In genomic region chr5:74851684-74852353, GRCh38 we compare ENCODE assay signal across 9 cellular contexts. TPM values are rescaled to one million over a fixed set of nuclear protein-coding genes. Genes with fewer than 3 reads are reported as not detected.
DNase-seq lines count a peak whose midpoint lies in the region; ATAC-seq and TF ChIP-seq lines count a peak whose summit lies in the region.
"Had no signal": no experiment of that assay in that cellular context is flagged by ENCODE, and none has a peak within 500 bp of the region (broad histone marks: within the 10 kb centered on the region; RNA-seq: fewer than 3 reads in every experiment).

No MANE protein-coding gene starts in this region.

- no peaks in the 10 kb centered on the region for H3K27me3 Mint-ChIP-seq in CD4-positive, alpha-beta T cell

- H3K36me3 ChIP-seq in left ventricle myocardium inferior, result no peaks in the 10 kb centered on the region

- peak overlapping the region; percentile 38 for H3K4me3 Mint-ChIP-seq in CD4-positive, alpha-beta T cell

- no peaks in the 10 kb centered on the region for H3K27me3 ChIP-seq in CD4-positive, alpha-beta T cell (ENCODE audit: control insufficient read depth, insufficient read depth, low read length)
- H3K27me3 ChIP-seq in left ventricle myocardium inferior (ENCODE audit: low read depth), result no peaks in the 10 kb centered on the region

- no peaks in the 10 kb centered on the region for H3K36me3 Mint-ChIP-seq in CD4-positive, alpha-beta T cell (ENCODE audit: low read depth)

- peak overlapping the region; percentile 55 for H3K27ac Mint-ChIP-seq in CD4-positive, alpha-beta T cell

- intact Hi-C loops in CD4-positive, alpha-beta T cell (cut with DNase I, micrococcal nuclease), result no loop called here
- intact Hi-C loops in left ventricle myocardium inferior (cut with micrococcal nuclease) (no loop called here), posterior cingulate gyrus (cut with DNase I) (no loop called here)

- ATAC-seq in CD4-positive, alpha-beta T cell (ENCODE audit: poor library complexity), result peak; percentile 32
- ATAC-seq in HG03025 (IDR thresholded peaks at IDR 0.05; ENCODE audit: low FRiP score, unreplicated experiment), result no peak

- peaks cover 54% of the 10 kb centered on the region for H3K4me1 Mint-ChIP-seq in CD4-positive, alpha-beta T cell (ENCODE audit: low read depth)

- CTCF ChIA-PET in CD4-positive, alpha-beta T cell (lab: Charles Lee), result no interaction called here

- peaks cover 6% of the 10 kb centered on the region for H3K9me3 Mint-ChIP-seq in CD4-positive, alpha-beta T cell

- DNase-seq in CD4-positive, alpha-beta T cell, result no peak
- DNase-seq in M059J (ENCODE audit: low read depth), result peak; percentile 75
- DNase-seq in astrocyte of the hippocampus (ENCODE audit: low read depth, low spot score), result peak; percentile 62
- peak; percentile 39 for DNase-seq in myocyte (ENCODE audit: low read depth)
- no peak for DNase-seq in cerebellar nuclear complex (lab: John Stamatoyannopoulos, UW)
- no peak for DNase-seq in left ventricle myocardium inferior
- DNase-seq in posterior cingulate gyrus, result no peak
- DNase-seq: islet precursor cell had no signal

- H3K4me1 ChIP-seq in left ventricle myocardium inferior, result no peaks in the 10 kb centered on the region

- no peak for TF ChIP-seq CTCF in CD4-positive, alpha-beta T cell (IDR thresholded peaks at IDR 0.05)
- TF ChIP-seq CTCF in left ventricle myocardium inferior (IDR thresholded peaks at IDR 0.05; ENCODE audit: borderline replicate concordance), result no peak

- no peak overlapping the region for H3K4me3 ChIP-seq in left ventricle myocardium inferior

- no peak overlapping the region for H3K27ac ChIP-seq in CD4-positive, alpha-beta T cell (ENCODE audit: low read depth, low read length)
- no peak overlapping the region for H3K27ac ChIP-seq in left ventricle myocardium inferior (replicated peaks)

- POLR2A ChIA-PET in CD4-positive, alpha-beta T cell (lab: Charles Lee), result interaction anchor here (1.6 kb wide), 1 partner anchor 14 kb away, joined by 8 read pairs; the partner anchor contains the start of gene FAM169A

- no peaks in the 10 kb centered on the region for H3K9me3 ChIP-seq in CD4-positive, alpha-beta T cell (ENCODE audit: control insufficient read depth, low read length)
- peaks cover 7% of the 10 kb centered on the region for H3K9me3 ChIP-seq in left ventricle myocardium inferior (replicated peaks)

RNA-seq across cellular contexts. Expression of gene FAM169A, which starts 14.4 kb away (rescaled TPM):
- 10 to 100 TPM; 13.3 to 14.7 TPM for total RNA-seq in CD4-positive, alpha-beta T cell
- 5.3 and 10.7 TPM in 2 replicates for total RNA-seq in M059J (2014; rRNA removed; shearing (Covaris generic))
- total RNA-seq in myocyte (3.0 and 3.2 TPM in 2 replicates), left ventricle myocardium inferior (6.3 TPM)
- 0.25 TPM for polyA plus RNA-seq in myocyte (2012)

Comparison
In these comparisons a context has a peak if more than half of its experiments do, and no peak if none do; other contexts are left out.
1. DNase-seq: peak in M059J (single experiment), astrocyte of the hippocampus (single experiment) and myocyte (single experiment); none in CD4-positive, alpha-beta T cell (0 of 10), cerebellar nuclear complex (0 of 2), left ventricle myocardium inferior (single experiment) and posterior cingulate gyrus (0 of 10).